Comparison of ENCODE assay signal across 17 cellular contexts in genomic region chr17:50447870-50448573, GRCh38. TPM values are rescaled to one million over a fixed set of nuclear protein-coding genes. Genes with fewer than 3 reads are reported as not detected.
DNase-seq lines count a peak whose midpoint lies in the region; ATAC-seq lines count a peak whose summit lies in the region.
"Had no signal": no experiment of that assay in that cellular context is flagged by ENCODE, and none has a peak within 500 bp of the region (broad histone marks: within the 10 kb centered on the region; RNA-seq: fewer than 3 reads in every experiment).

No MANE protein-coding gene starts in this region.

- no peaks in the 10 kb centered on the region for H3K36me3 Mint-ChIP-seq in stimulated activated effector memory CD8-positive, alpha-beta T cell treated with anti-CD3 and anti-CD28 coated beads, Interleukin-12 subunit alpha, Interleukin-12 subunit beta, amount 100 ng/mL, for 72 hours
- H3K36me3 Mint-ChIP-seq: activated naive CD4-positive, alpha-beta T cell treated with anti-CD3 and anti-CD28 coated beads, Interleukin-2, amount 50 U/mL, for 72 hours; natural killer cell treated with Interleukin-12 subunit alpha and Interleukin-12 subunit beta and Interleukin-15 and Interleukin-18, amount 100 ng/mL, for 72 hours had no signal

- intact Hi-C loops in left cardiac atrium (cut with DNase I), result no loop called here

- H3K9me3 Mint-ChIP-seq in stimulated activated effector memory CD8-positive, alpha-beta T cell treated with anti-CD3 and anti-CD28 coated beads, Interleukin-12 subunit alpha, Interleukin-12 subunit beta, amount 100 ng/mL, for 72 hours, result no peaks in the 10 kb centered on the region
- H3K9me3 Mint-ChIP-seq: activated naive CD4-positive, alpha-beta T cell treated with anti-CD3 and anti-CD28 coated beads, Interleukin-2, amount 50 U/mL, for 72 hours; activated T-cell treated with anti-CD3 and anti-CD28 coated beads, Interleukin-2, amount 50 U/mL, for 24 hours; natural killer cell treated with Interleukin-12 subunit alpha and Interleukin-12 subunit beta and Interleukin-15 and Interleukin-18, amount 100 ng/mL, for 72 hours had no signal

- H3K4me3 Mint-ChIP-seq in stimulated activated effector memory CD8-positive, alpha-beta T cell treated with anti-CD3 and anti-CD28 coated beads, Interleukin-12 subunit alpha, Interleukin-12 subunit beta, amount 100 ng/mL, for 72 hours, result no peak overlapping the region
- H3K4me3 Mint-ChIP-seq: activated T-cell treated with anti-CD3 and anti-CD28 coated beads, Interleukin-2, amount 50 U/mL, for 24 hours; natural killer cell treated with Interleukin-12 subunit alpha and Interleukin-12 subunit beta and Interleukin-15 and Interleukin-18, amount 100 ng/mL, for 72 hours had no signal

- H3K4me1 Mint-ChIP-seq in stimulated activated effector memory CD8-positive, alpha-beta T cell treated with anti-CD3 and anti-CD28 coated beads, Interleukin-12 subunit alpha, Interleukin-12 subunit beta, amount 100 ng/mL, for 72 hours, result no peaks in the 10 kb centered on the region

- DNase-seq in NCI-H1092 treated with DMSO at 0.1 percent for 48 hours (lab: John Stamatoyannopoulos, UW) (peak; percentile 5), NCI-H1092 (lab: John Stamatoyannopoulos, UW) (no peak), NCI-H510A (lab: John Stamatoyannopoulos, UW) (peak; percentile 92), left cardiac atrium (no peak), NAMALWA (ENCODE audit: low spot score) (no peak), NCI-H1694 treated with DMSO at 0.1 percent for 48 hours (lab: John Stamatoyannopoulos, UW) (no peak)
- DNase-seq in stimulated activated effector memory CD8-positive, alpha-beta T cell treated with anti-CD3 and anti-CD28 coated beads, Interleukin-12 subunit alpha, Interleukin-12 subunit beta, amount 100 ng/mL, for 72 hours (ENCODE audit: low spot score in 2 of 2), result no peak
- DNase-seq: activated CD4-positive, alpha-beta T cell treated with anti-CD3 and anti-CD28 coated beads, Interleukin-2, amount 50 U/mL, for 48 hours; activated T-cell treated with anti-CD3 and anti-CD28 coated beads, Interleukin-2, amount 50 U/mL, for 24 hours; substantia nigra had no signal

- peak overlapping the region; percentile 60 for H3K27ac Mint-ChIP-seq in stimulated activated effector memory CD8-positive, alpha-beta T cell treated with anti-CD3 and anti-CD28 coated beads, Interleukin-12 subunit alpha, Interleukin-12 subunit beta, amount 100 ng/mL, for 72 hours
- H3K27ac Mint-ChIP-seq: activated naive CD4-positive, alpha-beta T cell treated with anti-CD3 and anti-CD28 coated beads, Interleukin-2, amount 50 U/mL, for 72 hours; activated T-cell treated with anti-CD3 and anti-CD28 coated beads, Interleukin-2, amount 50 U/mL, for 24 hours; natural killer cell treated with Interleukin-12 subunit alpha and Interleukin-12 subunit beta and Interleukin-15 and Interleukin-18, amount 100 ng/mL, for 72 hours had no signal

- ATAC-seq in left cardiac atrium (peak; percentile 17 to 21), HG03442 (IDR thresholded peaks at IDR 0.05; ENCODE audit: unreplicated experiment) (no peak)
- no peak for ATAC-seq in stimulated activated effector memory CD8-positive, alpha-beta T cell treated with anti-CD3 and anti-CD28 coated beads, Interleukin-12 subunit alpha, Interleukin-12 subunit beta, amount 100 ng/mL, for 72 hours
- ATAC-seq: activated naive CD4-positive, alpha-beta T cell treated with anti-CD3 and anti-CD28 coated beads, Interleukin-2, amount 50 U/mL, for 72 hours; natural killer cell treated with Interleukin-12 subunit alpha and Interleukin-12 subunit beta and Interleukin-15 and Interleukin-18, amount 100 ng/mL, for 72 hours had no signal

RNA-seq across cellular contexts. Expression of gene CHAD, which starts 20.7 kb away (rescaled TPM):
- 1 to 10 TPM in 1 of 2 donors, under 1 TPM in 1; 0.37 to 1.1 TPM for total RNA-seq in left cardiac atrium
- total RNA-seq: A172; activated naive CD4-positive, alpha-beta T cell treated with anti-CD3 and anti-CD28 coated beads, Interleukin-2, amount 50 U/mL, for 72 hours; H4; HT1080; natural killer cell treated with Interleukin-12 subunit alpha and Interleukin-12 subunit beta and Interleukin-15 and Interleukin-18, amount 100 ng/mL, for 72 hours; NCI-H460 had no signal

RNA-seq across cellular contexts. Expression of gene ACSF2, which starts 22.0 kb away (rescaled TPM):
- 10 to 100 TPM; 64.8 to 66.4 TPM for total RNA-seq in left cardiac atrium

RNA-seq across cellular contexts. Expression of gene RSAD1, which starts 30.6 kb away (rescaled TPM):
- total RNA-seq in left cardiac atrium, result 10 to 100 TPM; 31.6 to 38.8 TPM

RNA-seq across cellular contexts. Expression of gene LRRC59, which starts 50.7 kb away (rescaled TPM):
- 10 to 100 TPM; 35.3 to 70.5 TPM for total RNA-seq in left cardiac atrium

Comparison
In these comparisons a context has a peak if more than half of its experiments do, and no peak if none do; other contexts are left out.
1. DNase-seq: peak in NCI-H1092 treated with DMSO at 0.1 percent for 48 hours (single experiment) and NCI-H510A (single experiment); none in NCI-H1092 (single experiment), left cardiac atrium (single experiment), stimulated activated effector memory CD8-positive, alpha-beta T cell treated with anti-CD3 and anti-CD28 coated beads, Interleukin-12 subunit alpha, Interleukin-12 subunit beta, amount 100 ng/mL, for 72 hours (0 of 2), NAMALWA (single experiment) and NCI-H1694 treated with DMSO at 0.1 percent for 48 hours (single experiment).
2. ATAC-seq: peak in left cardiac atrium (2 of 2); none in stimulated activated effector memory CD8-positive, alpha-beta T cell treated with anti-CD3 and anti-CD28 coated beads, Interleukin-12 subunit alpha, Interleukin-12 subunit beta, amount 100 ng/mL, for 72 hours (single experiment) and HG03442 (single experiment).